In the genomic region with DNA sequence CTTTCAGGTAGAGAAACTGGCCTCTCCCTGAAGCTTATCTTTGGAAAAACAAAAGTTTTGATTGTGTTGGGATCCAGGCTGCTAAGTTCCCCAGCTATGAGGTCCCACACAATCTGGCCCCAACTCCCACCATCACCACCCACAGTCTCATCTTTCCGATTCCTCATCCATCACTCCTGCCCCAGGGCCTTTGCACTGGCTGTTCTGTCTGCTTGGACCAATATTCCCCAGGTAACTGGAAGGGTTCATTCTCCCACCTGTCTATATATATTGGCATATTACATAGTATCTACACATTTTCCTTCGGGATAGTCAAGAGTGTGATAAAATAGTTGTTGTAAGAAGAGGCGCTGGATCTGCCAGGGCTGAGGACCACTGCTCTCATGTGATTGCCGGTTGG, we compare ENCODE assay signal across 33 cellular contexts. TPM values are rescaled to one million over a fixed set of nuclear protein-coding genes. Genes with fewer than 3 reads are reported as not detected.
"Had no signal": no experiment of that assay in that cellular context is flagged by ENCODE, and none has a peak within 500 bp of the region (broad histone marks: within the 10 kb centered on the region; RNA-seq: fewer than 3 reads in every experiment).

No MANE protein-coding gene starts in this region.

- DNase-seq: activated CD4-positive, alpha-beta memory T cell treated with anti-CD3 and anti-CD28 coated beads, Interleukin-2, amount 10 ng/mL, durations not matched to agents 7 days and 5 days; activated CD4-positive, alpha-beta T cell treated with anti-CD3 and anti-CD28 coated beads for 1 hour; activated CD4-positive, alpha-beta T cell treated with anti-CD3 and anti-CD28 coated beads for 4 hours; activated CD4-positive, alpha-beta T cell treated with anti-CD3 and anti-CD28 coated beads, Interleukin-2, amount 10 ng/mL, durations not matched to agents 7 days and 5 days; activated CD4-positive, alpha-beta T cell treated with anti-CD3 and anti-CD28 coated beads, Interleukin-2, amount 50 U/mL, for 4 hours; activated CD8-positive, alpha-beta memory T cell treated with anti-CD3 and anti-CD28 coated beads, Interleukin-2, amount 50 U/mL, for 48 hours; activated gamma-delta T cell; activated naive CD4-positive, alpha-beta T cell; activated naive CD4-positive, alpha-beta T cell treated with anti-CD3 and anti-CD28 coated beads, Interleukin-2, amount 10 ng/mL, durations not matched to agents 7 days and 5 days; activated T-cell treated with anti-CD3 and anti-CD28 coated beads for 4 hours; activated T-cell treated with anti-CD3 and anti-CD28 coated beads, Interleukin-2, amount 50 U/mL, for 24 hours; activated T-cell treated with anti-CD3 and anti-CD28 coated beads, Interleukin-2, amount 50 U/mL, for 72 hours; amniotic stem cell; anterior cingulate cortex; brain microvascular endothelial cell; cortex of kidney; dermis blood vessel endothelial cell; effector CD4-positive, alpha-beta T cell; effector memory CD8-positive, alpha-beta T cell; erythroblast; foreskin keratinocyte; gastrocnemius medialis; T-helper 1 cell; T-helper 2 cell had no signal

- H3K36me3 ChIP-seq: brain microvascular endothelial cell, esophagus muscularis mucosa, gastrocnemius medialis had no signal

- H3K9me3 ChIP-seq: esophagus muscularis mucosa, gastrocnemius medialis had no signal

- FAIRE-seq: astrocyte, bronchial epithelial cell, colon had no signal

- H3K27ac Mint-ChIP-seq: activated CD4-positive, alpha-beta memory T cell treated with anti-CD3 and anti-CD28 coated beads, Interleukin-2, amount 10 ng/mL, durations not matched to agents 7 days and 5 days; activated CD4-positive, alpha-beta T cell treated with anti-CD3 and anti-CD28 coated beads, Interleukin-2, amount 10 ng/mL, durations not matched to agents 7 days and 5 days; activated naive CD4-positive, alpha-beta T cell treated with anti-CD3 and anti-CD28 coated beads, Interleukin-2, amount 10 ng/mL, durations not matched to agents 7 days and 5 days; activated naive CD4-positive, alpha-beta T cell treated with anti-CD3 and anti-CD28 coated beads, Interleukin-2, amount 50 U/mL, for 72 hours; activated T-cell treated with anti-CD3 and anti-CD28 coated beads, Interleukin-2, amount 50 U/mL, for 24 hours; activated T-cell treated with anti-CD3 and anti-CD28 coated beads, Interleukin-2, amount 50 U/mL, for 72 hours; effector memory CD8-positive, alpha-beta T cell; WTC11 had no signal

- H3K36me3 Mint-ChIP-seq: activated naive CD4-positive, alpha-beta T cell treated with anti-CD3 and anti-CD28 coated beads, Interleukin-2, amount 10 ng/mL, durations not matched to agents 7 days and 5 days; activated naive CD4-positive, alpha-beta T cell treated with anti-CD3 and anti-CD28 coated beads, Interleukin-2, amount 50 U/mL, for 72 hours; WTC11 had no signal

- H3K4me1 ChIP-seq: foreskin keratinocyte, gastrocnemius medialis had no signal

- H3K4me3 ChIP-seq: esophagus muscularis mucosa, gastrocnemius medialis had no signal

- ATAC-seq: activated naive CD4-positive, alpha-beta T cell treated with anti-CD3 and anti-CD28 coated beads, Interleukin-2, amount 50 U/mL, for 72 hours; activated T-cell treated with anti-CD3 and anti-CD28 coated beads, Interleukin-2, amount 50 U/mL, for 72 hours; effector memory CD8-positive, alpha-beta T cell; foreskin keratinocyte; gastrocnemius medialis; WTC11 had no signal

- H3K4me3 Mint-ChIP-seq: activated CD4-positive, alpha-beta memory T cell treated with anti-CD3 and anti-CD28 coated beads, Interleukin-2, amount 10 ng/mL, durations not matched to agents 7 days and 5 days; activated CD4-positive, alpha-beta T cell treated with anti-CD3 and anti-CD28 coated beads, Interleukin-2, amount 10 ng/mL, durations not matched to agents 7 days and 5 days; activated naive CD4-positive, alpha-beta T cell treated with anti-CD3 and anti-CD28 coated beads, Interleukin-2, amount 10 ng/mL, durations not matched to agents 7 days and 5 days; activated T-cell treated with anti-CD3 and anti-CD28 coated beads, Interleukin-2, amount 50 U/mL, for 24 hours; activated T-cell treated with anti-CD3 and anti-CD28 coated beads, Interleukin-2, amount 50 U/mL, for 72 hours; central memory CD8-positive, alpha-beta T cell; effector memory CD8-positive, alpha-beta T cell; WTC11 had no signal

- H3K27me3 ChIP-seq: gastrocnemius medialis had no signal

- H3K27ac ChIP-seq: brain microvascular endothelial cell, esophagus muscularis mucosa, foreskin keratinocyte, gastrocnemius medialis, VCaP had no signal

- H3K27me3 Mint-ChIP-seq: activated T-cell treated with anti-CD3 and anti-CD28 coated beads, Interleukin-2, amount 50 U/mL, for 24 hours had no signal

- H3K9me3 Mint-ChIP-seq: activated CD4-positive, alpha-beta memory T cell treated with anti-CD3 and anti-CD28 coated beads, Interleukin-2, amount 10 ng/mL, durations not matched to agents 7 days and 5 days; activated CD4-positive, alpha-beta T cell treated with anti-CD3 and anti-CD28 coated beads, Interleukin-2, amount 10 ng/mL, durations not matched to agents 7 days and 5 days; activated naive CD4-positive, alpha-beta T cell treated with anti-CD3 and anti-CD28 coated beads, Interleukin-2, amount 10 ng/mL, durations not matched to agents 7 days and 5 days; activated naive CD4-positive, alpha-beta T cell treated with anti-CD3 and anti-CD28 coated beads, Interleukin-2, amount 50 U/mL, for 72 hours; activated T-cell treated with anti-CD3 and anti-CD28 coated beads, Interleukin-2, amount 50 U/mL, for 24 hours; activated T-cell treated with anti-CD3 and anti-CD28 coated beads, Interleukin-2, amount 50 U/mL, for 72 hours; central memory CD8-positive, alpha-beta T cell; effector memory CD8-positive, alpha-beta T cell had no signal

RNA-seq across cellular contexts. Expression of a gene that starts 52.0 kb away (rescaled TPM):
- total RNA-seq: bronchial epithelial cell, chondrocyte, foreskin keratinocyte had no signal
